ENCODE assay signal across 28 cellular contexts in the genomic region with DNA sequence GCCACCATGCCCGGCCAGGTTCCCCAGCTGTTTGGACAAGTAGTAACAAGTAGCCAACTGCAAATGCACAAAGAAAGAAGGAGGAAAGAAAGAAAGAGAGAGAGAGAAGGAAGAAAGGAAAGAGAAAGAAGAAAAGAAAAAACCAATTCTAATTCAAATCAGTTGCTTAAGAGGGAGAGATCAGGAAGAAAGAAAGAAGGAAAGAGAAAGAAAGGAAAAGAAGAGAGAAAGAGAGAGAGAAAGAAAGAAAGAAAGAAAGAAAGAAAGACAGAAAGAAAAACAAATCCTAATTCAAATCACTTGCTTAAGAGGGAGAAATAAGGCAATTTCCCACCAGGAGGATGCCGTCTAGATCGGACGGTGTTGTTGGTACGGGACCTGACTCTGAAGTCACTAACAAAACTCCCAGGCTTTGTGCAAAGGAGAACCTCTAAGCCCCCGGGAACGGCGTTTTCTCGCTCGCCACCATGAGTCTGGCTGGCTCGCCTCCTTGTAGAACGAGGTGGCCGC.
"Had no signal": no experiment of that assay in that cellular context is flagged by ENCODE, and none has a peak within 500 bp of the region (broad histone marks: within the 10 kb centered on the region; RNA-seq: fewer than 3 reads in every experiment).

No MANE protein-coding gene starts in this region.

- DNase-seq: activated CD4-positive, alpha-beta T cell treated with anti-CD3 and anti-CD28 coated beads, Interleukin-2, amount 10 ng/mL, durations not matched to agents 7 days and 5 days; activated naive CD4-positive, alpha-beta T cell; activated T-cell treated with anti-CD3 and anti-CD28 coated beads for 4 hours; activated T-cell treated with anti-CD3 and anti-CD28 coated beads, Interleukin-2, amount 50 U/mL, for 72 hours; dorsolateral prefrontal cortex; effector memory CD4-positive, alpha-beta T cell; head of caudate nucleus; hippocampal formation; midbrain; occipital lobe; psoas muscle; stimulated activated CD4-positive, alpha-beta T cell treated with anti-CD3 and anti-CD28 coated beads, Interleukin-15, amount 100 ng/mL, for 24 hours; stimulated activated CD4-positive, alpha-beta T cell treated with anti-CD3 and anti-CD28 coated beads, Interleukin-2, amount 100 ng/mL, for 24 hours; stimulated activated naive CD4-positive, alpha-beta T cell; T-helper 9 cell; tibial artery had no signal

- H3K4me2 ChIP-seq: smooth muscle cell had no signal

- H3K9me3 Mint-ChIP-seq: activated T-cell treated with anti-CD3 and anti-CD28 coated beads, Interleukin-2, amount 50 U/mL, for 72 hours had no signal

- H3K36me3 Mint-ChIP-seq: activated naive CD4-positive, alpha-beta T cell treated with anti-CD3 and anti-CD28 coated beads, Interleukin-2, amount 50 U/mL, for 72 hours; naive thymus-derived CD4-positive, alpha-beta T cell had no signal

- H3K4me1 Mint-ChIP-seq: activated CD4-positive, alpha-beta T cell treated with anti-CD3 and anti-CD28 coated beads, Interleukin-2, amount 10 ng/mL, durations not matched to agents 7 days and 5 days; central memory CD8-positive, alpha-beta T cell; memory B cell had no signal

- H3K4me1 ChIP-seq: gastroesophageal sphincter, parathyroid adenoma, psoas muscle, right atrium auricular region, suprapubic skin, tibial artery had no signal

- H3K9me3 ChIP-seq: suprapubic skin, tibial artery had no signal

- H3K4me3 ChIP-seq: dorsolateral prefrontal cortex, gastroesophageal sphincter, psoas muscle, right atrium auricular region, smooth muscle cell, suprapubic skin, tibial artery had no signal

- H3K27ac Mint-ChIP-seq: activated CD4-positive, alpha-beta T cell treated with anti-CD3 and anti-CD28 coated beads, Interleukin-2, amount 10 ng/mL, durations not matched to agents 7 days and 5 days; activated naive CD4-positive, alpha-beta T cell treated with anti-CD3 and anti-CD28 coated beads, Interleukin-2, amount 50 U/mL, for 72 hours; activated T-cell treated with anti-CD3 and anti-CD28 coated beads, Interleukin-2, amount 50 U/mL, for 72 hours; memory B cell; naive thymus-derived CD4-positive, alpha-beta T cell; T-helper 1 cell treated with Interleukin-12 subunit alpha and Interleukin-12 subunit beta and Interleukin-4 antibody, amounts not matched to agents 30 μg/mL and 1 μg/mL, for 36 hours had no signal

- H3K27ac ChIP-seq: dorsolateral prefrontal cortex, gastroesophageal sphincter, parathyroid adenoma, psoas muscle, right atrium auricular region, suprapubic skin, tibial artery, VCaP had no signal

- H3K4me3 Mint-ChIP-seq: activated CD4-positive, alpha-beta T cell treated with anti-CD3 and anti-CD28 coated beads, Interleukin-2, amount 10 ng/mL, durations not matched to agents 7 days and 5 days; activated T-cell treated with anti-CD3 and anti-CD28 coated beads, Interleukin-2, amount 50 U/mL, for 72 hours; central memory CD8-positive, alpha-beta T cell; memory B cell; naive thymus-derived CD4-positive, alpha-beta T cell; T-helper 1 cell treated with Interleukin-12 subunit alpha and Interleukin-12 subunit beta and Interleukin-4 antibody, amounts not matched to agents 30 μg/mL and 1 μg/mL, for 36 hours had no signal

- H3K9ac ChIP-seq: parathyroid adenoma had no signal

- H3K79me2 ChIP-seq: parathyroid adenoma had no signal

- H2AFZ ChIP-seq: parathyroid adenoma had no signal

- H3K36me3 ChIP-seq: gastroesophageal sphincter, right atrium auricular region, suprapubic skin, tibial artery had no signal

- ATAC-seq: activated CD4-positive, CD25-positive, alpha-beta regulatory T cell treated with anti-CD3 and anti-CD28 coated beads, Interleukin-2, amount 50 U/mL, for 24 hours; activated naive CD4-positive, alpha-beta T cell treated with anti-CD3 and anti-CD28 coated beads, Interleukin-2, amount 50 U/mL, for 72 hours; activated T-cell treated with anti-CD3 and anti-CD28 coated beads, Interleukin-2, amount 50 U/mL, for 72 hours; gastroesophageal sphincter; naive thymus-derived CD4-positive, alpha-beta T cell; psoas muscle had no signal

- H3K27me3 Mint-ChIP-seq: activated CD4-positive, alpha-beta T cell treated with anti-CD3 and anti-CD28 coated beads, Interleukin-2, amount 10 ng/mL, durations not matched to agents 7 days and 5 days; central memory CD8-positive, alpha-beta T cell had no signal

- H3K27me3 ChIP-seq: right atrium auricular region, suprapubic skin had no signal
